ENCODE assay signal across 25 cellular contexts in the genomic region with DNA sequence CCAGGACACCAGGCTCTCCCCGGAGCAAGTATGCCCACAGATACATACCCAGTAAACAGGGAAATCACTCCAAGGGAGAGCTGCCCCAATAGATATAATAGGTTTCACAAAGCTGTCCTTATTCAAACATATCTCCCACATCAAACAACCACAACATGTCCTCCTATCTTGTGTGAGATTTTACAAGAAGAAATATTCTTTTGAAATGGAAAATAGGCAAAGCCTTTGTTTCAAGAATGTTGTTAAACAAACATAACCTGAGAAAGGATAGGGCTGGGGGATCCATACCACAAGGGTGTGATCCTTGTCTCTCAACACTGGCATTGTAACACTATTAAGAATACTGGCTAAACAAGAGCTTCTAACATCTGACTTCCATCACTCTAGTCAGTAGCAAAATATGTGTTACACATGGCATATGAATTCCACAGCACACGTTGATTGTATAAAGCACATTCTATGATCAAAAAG. TPM values are rescaled to one million over a fixed set of nuclear protein-coding genes. Genes with fewer than 3 reads are reported as not detected.
A peak's percentile ranks its signal among the peaks of the same experiment; 100 is the strongest.
DNase-seq lines count a peak whose midpoint lies in the region; ATAC-seq and TF ChIP-seq lines count a peak whose summit lies in the region.
"Had no signal": no experiment of that assay in that cellular context is flagged by ENCODE, and none has a peak within 500 bp of the region (broad histone marks: within the 10 kb centered on the region; RNA-seq: fewer than 3 reads in every experiment).

No MANE protein-coding gene starts in this region.

- H3K27me3 ChIP-seq in SJSA1 (replicated peaks), result no peaks in the 10 kb centered on the region
- H3K27me3 ChIP-seq in gastrocnemius medialis, result no peaks in the 10 kb centered on the region
- H3K27me3 ChIP-seq: esophagus squamous epithelium, ovary, right atrium auricular region, spleen, tibial nerve had no signal

- ATAC-seq in gastrocnemius medialis (no peak), HG02973 (IDR thresholded peaks at IDR 0.05; ENCODE audit: unreplicated experiment) (no peak)
- ATAC-seq: activated CD8-positive, alpha-beta T cell treated with anti-CD3 and anti-CD28 coated beads, Interleukin-2, amount 10 ng/mL, durations not matched to agents 7 days and 5 days; left ventricle myocardium superior; naive thymus-derived CD4-positive, alpha-beta T cell; T-helper 17 cell had no signal

- H3K9me3 ChIP-seq in SJSA1 (replicated peaks), result no peaks in the 10 kb centered on the region
- no peaks in the 10 kb centered on the region for H3K9me3 ChIP-seq in gastrocnemius medialis
- H3K9me3 ChIP-seq: esophagus squamous epithelium, ovary, right atrium auricular region, spleen, tibial nerve had no signal

- TF ChIP-seq CTCF in fibroblast of the aortic adventitia (IDR thresholded peaks at IDR 0.05; ENCODE audit: insufficient read depth, low read length) (no peak), gastrocnemius medialis (IDR thresholded peaks at IDR 0.05 in 4 of 5, conservative IDR thresholded peaks at IDR 0.05 in 1 of 5) (no peak)

- peaks cover 53% of the 10 kb centered on the region for H3K4me1 ChIP-seq in SJSA1 (replicated peaks)
- H3K4me1 ChIP-seq in gastrocnemius medialis, result peaks cover 25 to 33% of the 10 kb centered on the region in 2 donors
- H3K4me1 ChIP-seq: esophagus squamous epithelium, right atrium auricular region, spleen had no signal

- in situ Hi-C loops in gastrocnemius medialis (cut with MboI; ENCODE audit: low sequenced_read_pairs in 4 of 4), result no loop called here

- H3K4me3 ChIP-seq in SJSA1, result no peak overlapping the region
- no peak overlapping the region for H3K4me3 ChIP-seq in fibroblast of the aortic adventitia (ENCODE audit: low read depth, low read length)
- H3K4me3 ChIP-seq in gastrocnemius medialis, result no peak overlapping the region
- H3K4me3 ChIP-seq: esophagus squamous epithelium, ovary, right atrium auricular region, spleen, tibial nerve had no signal

- no peak for TF ChIP-seq POLR2A in gastrocnemius medialis (IDR thresholded peaks at IDR 0.05)

- no peaks in the 10 kb centered on the region for H3K36me3 ChIP-seq in SJSA1
- H3K36me3 ChIP-seq in gastrocnemius medialis, result no peaks in the 10 kb centered on the region
- H3K36me3 ChIP-seq: esophagus squamous epithelium, ovary, right atrium auricular region, spleen, tibial nerve had no signal

- DNase-seq in ELR (ENCODE audit: low read depth) (peak; percentile 14), SJSA1 (ENCODE audit: low read depth in 1 of 2, low spot score in 2 of 2) (peak in 1 of 2 experiments; percentile 58), fibroblast of the aortic adventitia (ENCODE audit: low read depth) (peak; percentile 39), gastrocnemius medialis (no peak), NCI-H524 (lab: John Stamatoyannopoulos, UW) (no peak), NCI-H1436 treated with DMSO at 0.1 percent for 48 hours (lab: John Stamatoyannopoulos, UW) (no peak)
- DNase-seq: activated CD8-positive, alpha-beta T cell treated with anti-CD3 and anti-CD28 coated beads, Interleukin-2, amount 10 ng/mL, durations not matched to agents 7 days and 5 days; activated effector memory CD4-positive, alpha-beta T cell treated with Interleukin-2 at 50 U/mL for 16 hours; activated naive CD8-positive, alpha-beta T cell treated with anti-CD3 and anti-CD28 coated beads, Interleukin-2, amount 10 ng/mL, durations not matched to agents 7 days and 5 days; activated T-cell treated with anti-CD3 and anti-CD28 coated beads for 4 hours; Calu3; dermis blood vessel endothelial cell; esophagus squamous epithelium; left ventricle myocardium superior; naive thymus-derived CD4-positive, alpha-beta T cell; NCI-H1105; NCI-H1930; NCI-H2227 treated with DMSO at 0.1 percent for 48 hours; ovary; spleen; T-helper 17 cell had no signal

- peak overlapping the region; percentile 37; the same call in 1 of the 2 replicates for H3K27ac ChIP-seq in SJSA1
- peak overlapping the region; percentile 22 to 93 (median 56) for H3K27ac ChIP-seq in gastrocnemius medialis
- H3K27ac ChIP-seq: esophagus squamous epithelium, ovary, right atrium auricular region, spleen, tibial nerve had no signal

- intact Hi-C loops in gastrocnemius medialis (cut with DNase I; ENCODE audit: low total_unique reads), result no loop called here

RNA-seq across cellular contexts. Expression of gene LGR5, which starts 32.9 kb away (rescaled TPM):
- total RNA-seq in SJSA1 (2014; rRNA removed; shearing (Covaris generic)), result not detected in 2 replicates
- total RNA-seq in fibroblast of the aortic adventitia (ENCODE audit: low replicate concordance) (7.8 TPM in 1 of 2 replicates, not detected in the other), gastrocnemius medialis (10 to 100 TPM in 2 of 4 donors, 1 to 10 TPM in 2; 8.7 to 40.1 (median 24.3) TPM)
- total RNA-seq: activated CD8-positive, alpha-beta T cell treated with anti-CD3 and anti-CD28 coated beads, Interleukin-2, amount 10 ng/mL, durations not matched to agents 7 days and 5 days; activated naive CD8-positive, alpha-beta T cell treated with anti-CD3 and anti-CD28 coated beads, Interleukin-2, amount 10 ng/mL, durations not matched to agents 7 days and 5 days; dermis blood vessel endothelial cell; left ventricle myocardium superior; MCF 10A; naive thymus-derived CD4-positive, alpha-beta T cell; spleen; T-helper 17 cell had no signal

Comparison
In these comparisons a context has a peak if more than half of its experiments do, and no peak if none do; other contexts are left out.
1. DNase-seq: peak in ELR (single experiment) and fibroblast of the aortic adventitia (single experiment); none in gastrocnemius medialis (0 of 2), NCI-H524 (0 of 2) and NCI-H1436 treated with DMSO at 0.1 percent for 48 hours (single experiment).